Comparison of ENCODE assay signal across 18 cellular contexts in the genomic region with DNA sequence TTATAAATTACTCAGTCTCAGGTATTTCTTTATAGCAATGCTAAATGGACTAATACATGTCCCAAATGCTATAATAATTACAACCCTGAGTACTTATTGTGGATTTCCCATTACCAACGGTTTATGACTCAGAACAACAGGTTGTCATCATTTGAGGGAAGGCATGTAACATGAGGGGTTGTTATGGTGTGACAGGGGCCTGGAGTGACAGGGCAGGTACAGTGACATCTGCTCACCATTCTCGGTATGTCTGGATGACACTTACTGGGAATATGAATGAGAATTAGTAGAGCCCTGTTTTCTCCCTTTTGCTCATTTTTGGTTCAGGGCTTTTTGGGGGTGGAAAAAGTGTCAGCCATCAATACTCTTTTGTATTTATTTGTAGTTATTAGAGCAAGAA.
"Had no signal": no experiment of that assay in that cellular context is flagged by ENCODE, and none has a peak within 500 bp of the region (broad histone marks: within the 10 kb centered on the region; RNA-seq: fewer than 3 reads in every experiment).

No MANE protein-coding gene starts in this region.

- H3K9me3 ChIP-seq: heart right ventricle, pancreas, suprapubic skin, thyroid gland, uterus had no signal

- FAIRE-seq: islet of Langerhans, pancreas had no signal

- DNase-seq: dorsolateral prefrontal cortex; effector CD8-positive, alpha-beta T cell; foreskin melanocyte; heart right ventricle; hypothalamus; kidney glomerular epithelial cell; mesendoderm; naive B cell; occipital lobe; right cardiac atrium; stimulated activated CD4-positive, alpha-beta T cell treated with anti-CD3 and anti-CD28 coated beads, Interleukin-2, amount 100 ng/mL, for 48 hours; stimulated activated naive CD8-positive, alpha-beta T cell treated with anti-CD3 and anti-CD28 coated beads, Interleukin-15, Interleukin-2, amounts not matched to agents 100 U/mL and 50 U/mL, for 24 hours; thyroid gland; uterus had no signal

- H3K4me3 ChIP-seq: dorsolateral prefrontal cortex, heart right ventricle, pancreas, smooth muscle cell, suprapubic skin, thyroid gland, uterus had no signal

- H3K27ac ChIP-seq: dorsolateral prefrontal cortex, heart right ventricle, pancreas, suprapubic skin, thyroid gland, uterus had no signal

- H3K36me3 ChIP-seq: heart right ventricle, pancreas, suprapubic skin, thyroid gland, uterus had no signal

- ATAC-seq: heart right ventricle; right cardiac atrium; stimulated activated naive CD8-positive, alpha-beta T cell treated with anti-CD3 and anti-CD28 coated beads, Interleukin-15, Interleukin-2, amounts not matched to agents 100 U/mL and 50 U/mL, for 24 hours had no signal
